34 cellular contexts compared by ENCODE assay signal in genomic region chr6:73901986-73902385, GRCh38.
"Had no signal": no experiment of that assay in that cellular context is flagged by ENCODE, and none has a peak within 500 bp of the region (broad histone marks: within the 10 kb centered on the region; RNA-seq: fewer than 3 reads in every experiment).

No MANE protein-coding gene starts in this region.

- H3K36me3 ChIP-seq: adrenal gland, ascending aorta, brain microvascular endothelial cell, breast epithelium, cardiac muscle cell had no signal

- FAIRE-seq: astrocyte, bronchial epithelial cell had no signal

- DNase-seq: activated effector memory CD4-positive, alpha-beta T cell treated with anti-CD3 and anti-CD28 coated beads, Interleukin-2, amount 50 U/mL, for 16 hours; activated effector memory CD4-positive, alpha-beta T cell treated with Interleukin-2 at 50 U/mL for 16 hours; activated gamma-delta T cell; activated gamma-delta T cell treated with Interleukin-2 at 50 U/mL for 16 hours; activated naive CD4-positive, alpha-beta T cell; activated naive CD4-positive, alpha-beta T cell treated with anti-CD3 and anti-CD28 coated beads for 36 hours; activated naive CD4-positive, alpha-beta T cell treated with anti-CD3 and anti-CD28 coated beads, Interleukin-2, amount 10 ng/mL, durations not matched to agents 7 days and 5 days; activated naive CD4-positive, alpha-beta T cell treated with anti-CD3 and anti-CD28 coated beads, Interleukin-2, amount 50 U/mL, for 16 hours; activated naive CD4-positive, alpha-beta T cell treated with Interleukin-2 at 50 U/mL for 16 hours; activated naive CD8-positive, alpha-beta T cell treated with anti-CD3 and anti-CD28 coated beads for 36 hours; activated naive CD8-positive, alpha-beta T cell treated with anti-CD3 and anti-CD28 coated beads, Interleukin-2, amount 10 ng/mL, durations not matched to agents 7 days and 5 days; activated naive CD8-positive, alpha-beta T cell treated with anti-CD3 and anti-CD28 coated beads, Interleukin-2, amount 50 U/mL, for 24 hours; activated T-cell treated with anti-CD3 and anti-CD28 coated beads, Interleukin-2, amount 50 U/mL, for 1 hour; activated T-cell treated with anti-CD3 and anti-CD28 coated beads, Interleukin-2, amount 50 U/mL, for 24 hours; activated T-cell treated with anti-CD3 and anti-CD28 coated beads, Interleukin-2, amount 50 U/mL, for 4 hours; activated T-cell treated with anti-CD3 and anti-CD28 coated beads, Interleukin-2, amount 50 U/mL, for 48 hours; activated T-cell treated with anti-CD3 and anti-CD28 coated beads, Interleukin-2, amount 50 U/mL, for 72 hours; adrenal gland; amniotic stem cell; amygdala; anterior cingulate cortex; aorta; body of pancreas; brain microvascular endothelial cell; caudate nucleus; central memory CD4-positive, alpha-beta T cell; cerebellar nuclear complex had no signal

- H3K4me1 ChIP-seq: adrenal gland, ascending aorta, body of pancreas, breast epithelium had no signal

- ATAC-seq: activated naive CD4-positive, alpha-beta T cell treated with anti-CD3 and anti-CD28 coated beads, Interleukin-2, amount 50 U/mL, for 72 hours; activated naive CD8-positive, alpha-beta T cell treated with anti-CD3 and anti-CD28 coated beads, Interleukin-2, amount 50 U/mL, for 24 hours; activated T-cell treated with anti-CD3 and anti-CD28 coated beads, Interleukin-2, amount 50 U/mL, for 4 hours; activated T-cell treated with anti-CD3 and anti-CD28 coated beads, Interleukin-2, amount 50 U/mL, for 72 hours; activated T-helper 17 cell treated with anti-CD3 and anti-CD28 coated beads, Interleukin-2, amount 50 U/mL, for 72 hours; body of pancreas had no signal

- H3K4me3 ChIP-seq: adrenal gland, ascending aorta, body of pancreas, breast epithelium, cardiac muscle cell had no signal

- H3K27me3 ChIP-seq: adrenal gland, ascending aorta, body of pancreas, brain microvascular endothelial cell, breast epithelium, cardiac muscle cell had no signal

- H3K27ac ChIP-seq: adrenal gland, ascending aorta, body of pancreas, brain microvascular endothelial cell, breast epithelium, cardiac muscle cell had no signal
